Comparison of ENCODE assay signal across 6 cellular contexts in the genomic region with DNA sequence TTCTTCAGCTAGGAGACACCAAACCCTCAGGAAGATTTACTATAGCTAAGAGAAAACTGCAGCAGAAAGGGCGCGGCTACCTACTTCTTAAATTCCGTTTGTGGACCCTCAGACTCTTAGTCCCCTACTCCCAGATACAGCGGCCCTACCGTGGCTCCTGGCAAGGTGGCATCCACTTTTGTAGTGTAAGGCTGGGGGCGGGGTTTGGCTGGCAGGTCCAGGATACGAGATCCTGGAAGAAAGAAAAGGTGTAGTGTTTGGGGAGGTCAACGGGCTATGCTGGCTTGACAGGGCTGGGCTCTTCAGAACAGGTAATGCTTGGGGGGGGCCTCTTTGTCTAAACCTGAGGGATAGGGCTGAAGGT. TPM values are rescaled to one million over a fixed set of nuclear protein-coding genes. Genes with fewer than 3 reads are reported as not detected.
DNase-seq lines count a peak whose midpoint lies in the region; ATAC-seq, FAIRE-seq and TF ChIP-seq lines count a peak whose summit lies in the region.

No MANE protein-coding gene starts in this region.

- no peaks in the 10 kb centered on the region for H3K27me3 Mint-ChIP-seq in stimulated activated naive CD8-positive, alpha-beta T cell treated with anti-CD3 and anti-CD28 coated beads, Interleukin-15, amount 100 ng/mL, for 72 hours

- peaks cover 0 to 53% (median 29%) of the 10 kb centered on the region in 12 donors for H3K4me1 ChIP-seq in heart left ventricle
- H3K4me1 ChIP-seq in esophagus (ENCODE audit: control insufficient read depth in 2 of 2, insufficient read depth in 2 of 2, low read length in 1 of 2), result peaks cover 0 to 7% of the 10 kb centered on the region in 2 donors

- FAIRE-seq in urothelium cell line (lab: Jason Lieb, UNC), result no peak

- peak overlapping the region; percentile 42 to 84 (median 64) for H3K4me3 ChIP-seq in heart left ventricle
- peak overlapping the region; percentile 66 to 78 for H3K4me3 ChIP-seq in esophagus (ENCODE audit: low read depth in 1 of 2, low read length in 2 of 2)

- no peaks in the 10 kb centered on the region for H3K9me3 Mint-ChIP-seq in stimulated activated naive CD8-positive, alpha-beta T cell treated with anti-CD3 and anti-CD28 coated beads, Interleukin-15, amount 100 ng/mL, for 72 hours

- intact Hi-C loops in heart left ventricle (cut with DNase I), result loop anchor here in 1 of 10 donors (1.0 to 5.0 kb wide), 3 partner anchors 9 to 291 kb away; a partner anchor contains a TSS
- intact Hi-C loops in Right ventricle myocardium superior (cut with DNase I), result no loop called here

- DNase-seq in heart left ventricle, result peak in 1 of 5 donors; percentile 49
- no peak for DNase-seq in Right ventricle myocardium superior
- no peak for DNase-seq in stimulated activated naive CD8-positive, alpha-beta T cell treated with anti-CD3 and anti-CD28 coated beads, Interleukin-15, amount 100 ng/mL, for 72 hours
- no peak for DNase-seq in dermis blood vessel endothelial cell
- DNase-seq in urothelium cell line (ENCODE audit: low spot score), result no peak

- peak overlapping the region; percentile 97 to 98 for H3K4me3 Mint-ChIP-seq in stimulated activated naive CD8-positive, alpha-beta T cell treated with anti-CD3 and anti-CD28 coated beads, Interleukin-15, amount 100 ng/mL, for 72 hours

- H3K36me3 ChIP-seq in heart left ventricle, result peaks cover 0 to 4% (median 2%) of the 10 kb centered on the region in 9 donors
- H3K36me3 ChIP-seq in esophagus (ENCODE audit: control insufficient read depth in 2 of 2, insufficient read depth in 2 of 2, low read length in 1 of 2), result no peaks in the 10 kb centered on the region

- no peaks in the 10 kb centered on the region for H3K9me3 ChIP-seq in heart left ventricle
- H3K9me3 ChIP-seq in esophagus (ENCODE audit: control insufficient read depth in 2 of 2, insufficient read depth in 1 of 2, low read depth in 1 of 2, low read length in 1 of 2), result no peaks in the 10 kb centered on the region

- H3K4me1 Mint-ChIP-seq in stimulated activated naive CD8-positive, alpha-beta T cell treated with anti-CD3 and anti-CD28 coated beads, Interleukin-15, amount 100 ng/mL, for 72 hours, result peaks cover 58% of the 10 kb centered on the region

- no peaks in the 10 kb centered on the region for H3K27me3 ChIP-seq in heart left ventricle
- H3K27me3 ChIP-seq in esophagus (ENCODE audit: control insufficient read depth in 1 of 2, insufficient read depth in 2 of 2, low read length in 2 of 2), result no peaks in the 10 kb centered on the region

- TF ChIP-seq CTCF in heart left ventricle (IDR thresholded peaks at IDR 0.05), result no peak

- WGBS in heart left ventricle, 4 donors, result 2 to 7% (median 3%) methylated on average over 8 of the region's 8 CpGs
- 2% methylated on average over 8 of the region's 8 CpGs for WGBS in esophagus, 2 donors

- H3K27ac ChIP-seq in heart left ventricle (peak overlapping the region; percentile 87 to 99 (median 95)), esophagus (ENCODE audit: low read depth in 2 of 2, low read length in 1 of 2) (peak overlapping the region; percentile 95 to 96)

- no peak for ATAC-seq in heart left ventricle
- ATAC-seq in Right ventricle myocardium superior (ENCODE audit: poor library complexity), result no peak
- ATAC-seq in stimulated activated naive CD8-positive, alpha-beta T cell treated with anti-CD3 and anti-CD28 coated beads, Interleukin-15, amount 100 ng/mL, for 72 hours, result no peak

- peak overlapping the region; percentile 85 to 98 for H3K27ac Mint-ChIP-seq in stimulated activated naive CD8-positive, alpha-beta T cell treated with anti-CD3 and anti-CD28 coated beads, Interleukin-15, amount 100 ng/mL, for 72 hours

- no peak for TF ChIP-seq POLR2A in heart left ventricle (IDR thresholded peaks at IDR 0.05)

RNA-seq across cellular contexts. Expression of a gene that starts 0.3 kb away (rescaled TPM):
- total RNA-seq in heart left ventricle, result 1 to 10 TPM; 2.5 to 7.2 (median 4.5) TPM
- 1 to 10 TPM; 4.8 to 5.7 TPM for polyA plus RNA-seq in heart left ventricle
- total RNA-seq in Right ventricle myocardium superior, result 4.1 TPM
- polyA plus RNA-seq in esophagus, result 10 to 100 TPM in 1 of 2 donors, 1 to 10 TPM in 1; 9.4 to 10.0 TPM
- total RNA-seq in dermis blood vessel endothelial cell, result 11.0 and 13.1 TPM in 2 replicates

RNA-seq across cellular contexts. Expression of a gene that starts 4.6 kb away (rescaled TPM):
- 10 to 100 TPM; 31.6 to 83.9 (median 48.4) TPM for total RNA-seq in heart left ventricle
- 100 to 1,000 TPM in 1 of 2 donors, 10 to 100 TPM in 1; 32.5 to 163 TPM for polyA plus RNA-seq in heart left ventricle
- 46.9 TPM for total RNA-seq in Right ventricle myocardium superior
- polyA plus RNA-seq in esophagus, result 10 to 100 TPM; 29.0 to 51.2 TPM
- total RNA-seq in dermis blood vessel endothelial cell, result 153 and 161 TPM in 2 replicates

RNA-seq across cellular contexts. Expression of a gene that starts 9.5 kb away (rescaled TPM):
- total RNA-seq in heart left ventricle (100 to 1,000 TPM in 3 of 9 donors, 10 to 100 TPM in 6; 55.0 to 175 (median 79.5) TPM), Right ventricle myocardium superior (69.6 TPM), dermis blood vessel endothelial cell (139 and 198 TPM in 2 replicates)
- polyA plus RNA-seq in heart left ventricle (100 to 1,000 TPM in 1 of 2 donors, 10 to 100 TPM in 1; 87.4 to 222 TPM), esophagus (100 to 1,000 TPM in 1 of 2 donors, 10 to 100 TPM in 1; 79.1 to 134 TPM)

RNA-seq across cellular contexts. Expression of a gene that starts 9.6 kb away (rescaled TPM):
- total RNA-seq in heart left ventricle (10 to 100 TPM; 11.0 to 27.8 (median 18.8) TPM), Right ventricle myocardium superior (20.8 TPM), dermis blood vessel endothelial cell (3.7 and 7.5 TPM in 2 replicates)
- polyA plus RNA-seq in heart left ventricle (10 to 100 TPM; 21.4 to 25.4 TPM), esophagus (10 to 100 TPM; 17.0 to 36.8 TPM)

RNA-seq across cellular contexts. Expression of a gene that starts 18.2 kb away (rescaled TPM):
- total RNA-seq in heart left ventricle, result 10 to 100 TPM; 18.2 to 97.6 (median 49.3) TPM
- polyA plus RNA-seq in heart left ventricle, result 100 to 1,000 TPM in 1 of 2 donors, 10 to 100 TPM in 1; 79.5 to 107 TPM
- 59.9 TPM for total RNA-seq in Right ventricle myocardium superior
- polyA plus RNA-seq in esophagus, result 10 to 100 TPM; 83.2 to 89.5 TPM
- total RNA-seq in dermis blood vessel endothelial cell, result 104 and 112 TPM in 2 replicates
